In genomic region chr2:29114841-29115609, GRCh38 we compare ENCODE assay signal across 8 cellular contexts. TPM values are rescaled to one million over a fixed set of nuclear protein-coding genes. Genes with fewer than 3 reads are reported as not detected.
DNase-seq lines count a peak whose midpoint lies in the region; ATAC-seq and TF ChIP-seq lines count a peak whose summit lies in the region.

A gene with protein sequence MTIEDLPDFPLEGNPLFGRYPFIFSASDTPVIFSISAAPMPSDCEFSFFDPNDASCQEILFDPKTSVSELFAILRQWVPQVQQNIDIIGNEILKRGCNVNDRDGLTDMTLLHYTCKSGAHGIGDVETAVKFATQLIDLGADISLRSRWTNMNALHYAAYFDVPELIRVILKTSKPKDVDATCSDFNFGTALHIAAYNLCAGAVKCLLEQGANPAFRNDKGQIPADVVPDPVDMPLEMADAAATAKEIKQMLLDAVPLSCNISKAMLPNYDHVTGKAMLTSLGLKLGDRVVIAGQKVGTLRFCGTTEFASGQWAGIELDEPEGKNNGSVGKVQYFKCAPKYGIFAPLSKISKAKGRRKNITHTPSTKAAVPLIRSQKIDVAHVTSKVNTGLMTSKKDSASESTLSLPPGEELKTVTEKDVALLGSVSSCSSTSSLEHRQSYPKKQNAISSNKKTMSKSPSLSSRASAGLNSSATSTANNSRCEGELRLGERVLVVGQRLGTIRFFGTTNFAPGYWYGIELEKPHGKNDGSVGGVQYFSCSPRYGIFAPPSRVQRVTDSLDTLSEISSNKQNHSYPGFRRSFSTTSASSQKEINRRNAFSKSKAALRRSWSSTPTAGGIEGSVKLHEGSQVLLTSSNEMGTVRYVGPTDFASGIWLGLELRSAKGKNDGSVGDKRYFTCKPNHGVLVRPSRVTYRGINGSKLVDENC (plus strand): TSS chr2:29115415. CDS start chr2:29121389, 5,974 bp downstream.

- no peaks in the 10 kb centered on the region for H3K27me3 ChIP-seq in lung (ENCODE audit: control insufficient read depth, insufficient read depth)

- peak within 1 kb of the TSS; percentile 97 for H3K27ac Mint-ChIP-seq in activated CD4-positive, alpha-beta memory T cell treated with anti-CD3 and anti-CD28 coated beads, Interleukin-2, amount 10 ng/mL, durations not matched to agents 7 days and 5 days

- H3K4me1 Mint-ChIP-seq in activated CD4-positive, alpha-beta memory T cell treated with anti-CD3 and anti-CD28 coated beads, Interleukin-2, amount 10 ng/mL, durations not matched to agents 7 days and 5 days, result peaks cover 62% of the 10 kb centered on the region

- H3K36me3 Mint-ChIP-seq in activated CD4-positive, alpha-beta memory T cell treated with anti-CD3 and anti-CD28 coated beads, Interleukin-2, amount 10 ng/mL, durations not matched to agents 7 days and 5 days (ENCODE audit: low read depth), result peaks cover 14% of the 10 kb centered on the region

- peaks cover 6 to 7% of the 10 kb centered on the region in 2 donors for H3K4me1 ChIP-seq in lung (ENCODE audit: control insufficient read depth in 2 of 2, insufficient read depth in 2 of 2, low read length in 2 of 2)

- no peaks in the 10 kb centered on the region for H3K9me3 Mint-ChIP-seq in activated CD4-positive, alpha-beta memory T cell treated with anti-CD3 and anti-CD28 coated beads, Interleukin-2, amount 10 ng/mL, durations not matched to agents 7 days and 5 days

- POLR2A ChIA-PET in activated CD4-positive, alpha-beta memory T cell treated with anti-CD3 and anti-CD28 coated beads, Interleukin-2, amount 10 ng/mL, durations not matched to agents 7 days and 5 days (lab: Charles Lee), result interaction anchor here (0.9 to 6.3 kb wide), 6 partner anchors 11 to 1031 kb away, joined by 3 to 67 read pairs (median 4); partner anchors contain the start of genes TOGARAM2 and YPEL5

- TF ChIP-seq CTCF in AG10803 (conservative IDR thresholded peaks at IDR 0.05; ENCODE audit: low read length) (no peak), lung (IDR thresholded peaks at IDR 0.05; ENCODE audit: control extremely low read depth, extremely low read depth) (no peak)

- H3K27ac ChIP-seq in lung (ENCODE audit: low read depth in 1 of 2, low read length in 1 of 2), result peak within 1 kb of the TSS; percentile 93 to 96

- no peaks in the 10 kb centered on the region for H3K9me3 ChIP-seq in lung (ENCODE audit: control insufficient read depth in 2 of 2, insufficient read depth in 1 of 2, low read length in 1 of 2)

- H3K27me3 Mint-ChIP-seq in activated CD4-positive, alpha-beta memory T cell treated with anti-CD3 and anti-CD28 coated beads, Interleukin-2, amount 10 ng/mL, durations not matched to agents 7 days and 5 days, result peaks cover 6% of the 10 kb centered on the region

- peak; percentile 59 for DNase-seq in AG10803 (ENCODE audit: low read depth)
- peak; percentile 35 for DNase-seq in Jurkat, Clone E6-1 (ENCODE audit: low read depth, low spot score)
- DNase-seq in activated CD4-positive, alpha-beta memory T cell treated with anti-CD3 and anti-CD28 coated beads, Interleukin-2, amount 10 ng/mL, durations not matched to agents 7 days and 5 days, result peak; percentile 60
- DNase-seq in ecto neural progenitor cell (ENCODE audit: low spot score), result peak; percentile 57
- DNase-seq in lung (ENCODE audit: low spot score), result peak; percentile 43
- peak; percentile 40 to 62 (median 52) for DNase-seq in stimulated activated CD4-positive, alpha-beta T cell treated with anti-CD3 and anti-CD28 coated beads, TNF-alpha, amount 100 ng/mL, for 24 hours (ENCODE audit: low read depth in 3 of 3)
- DNase-seq in OCI-M2 (lab: John Stamatoyannopoulos, UW; ENCODE audit: unreplicated experiment), result no peak

- CTCF ChIA-PET in activated CD4-positive, alpha-beta memory T cell treated with anti-CD3 and anti-CD28 coated beads, Interleukin-2, amount 10 ng/mL, durations not matched to agents 7 days and 5 days (lab: Charles Lee), result interaction anchor here (2.5 kb wide), 1 partner anchor 15 kb away, joined by 14 read pairs; no protein-coding TSS in a partner anchor

- H3K4me3 Mint-ChIP-seq in activated CD4-positive, alpha-beta memory T cell treated with anti-CD3 and anti-CD28 coated beads, Interleukin-2, amount 10 ng/mL, durations not matched to agents 7 days and 5 days, result peak within 1 kb of the TSS; percentile 84

- 4 to 12% methylated on average over 23 to 78 of the region's 78 CpGs for WGBS in lung, 2 donors

- H3K4me3 ChIP-seq in AG10803 (ENCODE audit: low read length) (peak within 1 kb of the TSS; percentile 83), lung (peak within 1 kb of the TSS; percentile 40)
- H3K4me3 ChIP-seq in Jurkat, Clone E6-1 (ENCODE audit: low read length), result peak within 1 kb of the TSS; percentile 85

- H3K36me3 ChIP-seq in lung (ENCODE audit: control insufficient read depth in 2 of 2, insufficient read depth in 2 of 2, low read length in 2 of 2), result no peaks in the 10 kb centered on the region

- ATAC-seq in GM19372 (IDR thresholded peaks at IDR 0.05; ENCODE audit: low read depth, unreplicated experiment) (peak; percentile 56), lung (ENCODE audit: insufficient read depth, low FRiP score) (peak; percentile 65)

RNA-seq across cellular contexts. Expression of the gene that starts here (rescaled TPM):
- polyA plus RNA-seq in Jurkat, Clone E6-1 (2012; ENCODE audit: insufficient read depth, insufficient read length), result 10.0 TPM
- 10 to 100 TPM; 31.7 to 33.7 TPM for total RNA-seq in activated CD4-positive, alpha-beta memory T cell treated with anti-CD3 and anti-CD28 coated beads, Interleukin-2, amount 10 ng/mL, durations not matched to agents 7 days and 5 days
- 10 to 100 TPM; 28.7 to 30.1 TPM for total RNA-seq in lung
- 10 to 100 TPM; 15.1 to 17.4 TPM for polyA plus RNA-seq in lung
